1 cellular context compared by ENCODE assay signal in genomic region chr17:44807817-44808155, GRCh38.
TF ChIP-seq lines count a peak whose summit lies in the region.

No MANE protein-coding gene starts in this region.

TF ChIP-seq in SK-N-SH, 30 proteins besides CTCF, POLR2A, EP300 and RAD21 (continued from another document):
- TF ChIP-seq USF1 (IDR thresholded peaks at IDR 0.05; ENCODE audit: borderline replicate concordance, low read depth) (no peak), TAF1 (IDR thresholded peaks at IDR 0.05; ENCODE audit: borderline replicate concordance, low read depth, low read length) (no peak), PBX3 (IDR thresholded peaks at IDR 0.05) (no peak), NRF1 (IDR thresholded peaks at IDR 0.05; ENCODE audit: low read depth, low read length) (no peak), ELF1 (IDR thresholded peaks at IDR 0.05) (no peak), MEF2A (IDR thresholded peaks at IDR 0.05; ENCODE audit: borderline replicate concordance, low read depth) (no peak)
